ENCODE assay signal across 18 cellular contexts in genomic region chr17:41421116-41421515, GRCh38. TPM values are rescaled to one million over a fixed set of nuclear protein-coding genes. Genes with fewer than 3 reads are reported as not detected.
DNase-seq lines count a peak whose midpoint lies in the region; ATAC-seq and TF ChIP-seq lines count a peak whose summit lies in the region.
"Had no signal": no experiment of that assay in that cellular context is flagged by ENCODE, and none has a peak within 500 bp of the region (broad histone marks: within the 10 kb centered on the region; RNA-seq: fewer than 3 reads in every experiment).

No MANE protein-coding gene starts in this region.

- peak overlapping the region; percentile 76 for H2AK5ac ChIP-seq in IMR-90 (ENCODE audit: low read depth, low read length)

- peak overlapping the region; percentile 48 for H2BK5ac ChIP-seq in IMR-90 (ENCODE audit: low read depth, low read length, poor library complexity, severe bottlenecking)

- DNase-seq in IMR-90 = peak; percentile 77
- DNase-seq in T47D (ENCODE audit: low read depth in 1 of 2, low spot score in 1 of 2) = peak; percentile 51 to 90
- peak; percentile 85 for DNase-seq in iris pigment epithelial cell (ENCODE audit: low read depth)
- DNase-seq in type B pancreatic cell (ENCODE audit: extremely low spot score, unreplicated experiment) = no peak
- DNase-seq in DMS79 treated with DMSO at 0.1 percent for 48 hours (lab: John Stamatoyannopoulos, UW) = no peak
- DNase-seq in T-helper 2 cell = no peak
- DNase-seq: activated CD4-positive, alpha-beta T cell treated with anti-CD3 and anti-CD28 coated beads for 1 hour; activated naive CD4-positive, alpha-beta T cell treated with anti-CD3 and anti-CD28 coated beads, Interleukin-2, amount 50 U/mL, for 16 hours; brain microvascular endothelial cell; CD4-positive, CD25-positive, alpha-beta regulatory T cell; gastrocnemius medialis; Karpas-422; NCI-H187; NCI-H524; OCI-M1 had no signal

- peak overlapping the region; percentile 55 for H2AFZ ChIP-seq in IMR-90 (replicated peaks; ENCODE audit: low read length, poor library complexity)

- H3K27ac Mint-ChIP-seq in type B pancreatic cell = peak overlapping the region; percentile 46
- H3K27ac Mint-ChIP-seq: stimulated activated naive CD8-positive, alpha-beta T cell treated with anti-CD3 and anti-CD28 coated beads, Interleukin-15, Interleukin-2, amounts not matched to agents 100 ng/mL and 50 ng/mL, for 24 hours had no signal

- H3K9me3 Mint-ChIP-seq in type B pancreatic cell = no peaks in the 10 kb centered on the region
- H3K9me3 Mint-ChIP-seq: stimulated activated naive CD8-positive, alpha-beta T cell treated with anti-CD3 and anti-CD28 coated beads, Interleukin-15, Interleukin-2, amounts not matched to agents 100 ng/mL and 50 ng/mL, for 24 hours had no signal

- no peak for TF ChIP-seq POLR2A in IMR-90 (IDR thresholded peaks at IDR 0.05; ENCODE audit: low read depth, low read length)

- H3K4me1 Mint-ChIP-seq in type B pancreatic cell (ENCODE audit: unreplicated experiment) = peaks cover 21% of the 10 kb centered on the region

- no peak overlapping the region for H2AK9ac ChIP-seq in IMR-90 (replicated peaks; ENCODE audit: low read depth, low read length, poor library complexity)

- H4K8ac ChIP-seq in IMR-90 (ENCODE audit: low read depth in 2 of 2, low read length in 2 of 2) = peak overlapping the region; percentile 9 to 71; a peak in 2 of 4 replicates

- dilution Hi-C loops in IMR-90 (cut with HindIII; ENCODE audit: low sequenced_read_pairs, unreplicated experiment) = no loop called here

- H3K36me3 Mint-ChIP-seq in type B pancreatic cell = peaks cover 5% of the 10 kb centered on the region
- H3K36me3 Mint-ChIP-seq: CD4-positive, CD25-positive, alpha-beta regulatory T cell had no signal

- H3K79me1 ChIP-seq in IMR-90 (ENCODE audit: low read depth in 1 of 2, low read length in 2 of 2) = no peaks in the 10 kb centered on the region

- H4K5ac ChIP-seq in IMR-90 (ENCODE audit: low read depth, low read length) = 0 out of 2 replicates have a peak overlapping the region, but pooled peaks have one; percentile 23

- H3K36me3 ChIP-seq in IMR-90 (ENCODE audit: control insufficient read depth, insufficient read depth, low read length) = no peaks in the 10 kb centered on the region
- H3K36me3 ChIP-seq: brain microvascular endothelial cell, gastrocnemius medialis had no signal

- intact Hi-C loops in IMR-90 (cut with micrococcal nuclease) = no loop called here

- H3K4me1 ChIP-seq in IMR-90 (ENCODE audit: control insufficient read depth, insufficient read depth, low read length) = peaks cover 26% of the 10 kb centered on the region

- POLR2A ChIA-PET in IMR-90 (lab: Charles Lee; ENCODE audit: unreplicated experiment) = no interaction called here

- ATAC-seq in IMR-90 (ENCODE audit: low read depth) = peak; percentile 76
- ATAC-seq in activated CD4-positive, CD25-positive, alpha-beta regulatory T cell treated with anti-CD3 and anti-CD28 coated beads, Interleukin-2, amount 50 U/mL, for 24 hours = no peak

- no peaks in the 10 kb centered on the region for H3K27me3 ChIP-seq in IMR-90 (ENCODE audit: control insufficient read depth, insufficient read depth, low read length)
- H3K27me3 ChIP-seq: brain microvascular endothelial cell, gastrocnemius medialis had no signal

- H2BK15ac ChIP-seq in IMR-90 (ENCODE audit: low read depth, low read length) = peak overlapping the region; percentile 78; the same call in 1 of the 3 replicates

- H3K9me3 ChIP-seq in IMR-90 (ENCODE audit: control insufficient read depth, insufficient read depth, low read length) = no peaks in the 10 kb centered on the region
- H3K9me3 ChIP-seq: gastrocnemius medialis had no signal

- in situ Hi-C loops in IMR-90 (cut with MboI; ENCODE audit: low sequenced_read_pairs) (no loop called here), T47D (cut with HindIII; ENCODE audit: low pct_unique_long_range_greater_than_20kb, low sequenced_read_pairs) (no loop called here)

- peak overlapping the region; percentile 93 for H2BK20ac ChIP-seq in IMR-90 (ENCODE audit: low read depth, low read length)

- H4K20me1 ChIP-seq in IMR-90 (ENCODE audit: insufficient read depth, low read length) = no peaks in the 10 kb centered on the region

- H3K4me3 ChIP-seq in IMR-90 (ENCODE audit: insufficient read depth, low read depth, low read length) = no peak overlapping the region
- H3K4me3 ChIP-seq: gastrocnemius medialis had no signal

- no peak overlapping the region for H3K4me2 ChIP-seq in IMR-90 (ENCODE audit: low read depth, low read length)

- TF ChIP-seq CTCF in IMR-90 (conservative IDR thresholded peaks at IDR 0.05; ENCODE audit: low read depth, low read length) = no peak
- TF ChIP-seq CTCF in type B pancreatic cell (conservative IDR thresholded peaks at IDR 0.05) = no peak

- no peak overlapping the region for H3K27ac ChIP-seq in IMR-90 (ENCODE audit: insufficient read depth, low read length)
- H3K27ac ChIP-seq: brain microvascular endothelial cell, gastrocnemius medialis had no signal

- peak overlapping the region; percentile 63; the same call in 1 of the 2 replicates for H4K91ac ChIP-seq in IMR-90 (ENCODE audit: insufficient read depth, low read depth, low read length)

- H3K9me1 ChIP-seq in IMR-90 (ENCODE audit: insufficient read depth, low read length) = peaks cover 24% of the 10 kb centered on the region

- peak overlapping the region; percentile 77 for H3K4ac ChIP-seq in IMR-90 (ENCODE audit: low read depth, low read length)

- no peak overlapping the region for H3K4me3 Mint-ChIP-seq in type B pancreatic cell
- H3K4me3 Mint-ChIP-seq: CD4-positive, CD25-positive, alpha-beta regulatory T cell; stimulated activated naive CD8-positive, alpha-beta T cell treated with anti-CD3 and anti-CD28 coated beads, Interleukin-15, Interleukin-2, amounts not matched to agents 100 ng/mL and 50 ng/mL, for 24 hours had no signal

- WGBS in IMR-90 (ENCODE audit: extremely low coverage in 2 of 2, insufficient read length in 1 of 2), 2 experiments = 61% methylated on average over 5 of the region's 9 CpGs; no CpG with 5 or more reads in 1 of the 2 experiments

- BruUV-seq in IMR-90 (replicated peaks; lab: Mats Ljungman, UMichigan) = no TSS peak

- no peak for TF ChIP-seq RAD21 in IMR-90 (IDR thresholded peaks at IDR 0.05; ENCODE audit: low read length)

- no peak overlapping the region for H3K56ac ChIP-seq in IMR-90 (ENCODE audit: extremely low read depth, insufficient read depth, low read length)

- peak overlapping the region; percentile 79 for H2BK120ac ChIP-seq in IMR-90 (ENCODE audit: low read depth, low read length)

- H3K9ac ChIP-seq in IMR-90 (ENCODE audit: low read depth, low read length) = no peak overlapping the region

- CTCF ChIA-PET in IMR-90 (lab: Yijun Ruan, JAX) = no interaction called here

- H3K23ac ChIP-seq in IMR-90 (ENCODE audit: low read depth, low read length) = peak overlapping the region; percentile 68; the same call in 1 of the 2 replicates

- peak overlapping the region; percentile 30; the same call in 1 of the 2 replicates for H3K18ac ChIP-seq in IMR-90 (ENCODE audit: low read depth, low read length)

- no peaks in the 10 kb centered on the region for H3K27me3 Mint-ChIP-seq in type B pancreatic cell
- H3K27me3 Mint-ChIP-seq: stimulated activated naive CD8-positive, alpha-beta T cell treated with anti-CD3 and anti-CD28 coated beads, Interleukin-15, Interleukin-2, amounts not matched to agents 100 ng/mL and 50 ng/mL, for 24 hours had no signal

- peak overlapping the region; percentile 78; the same call in 1 of the 2 replicates for H3K14ac ChIP-seq in IMR-90 (replicated peaks; ENCODE audit: low read depth, low read length)

TF ChIP-seq in IMR-90, 13 proteins besides CTCF, POLR2A, EP300 and RAD21 (continues in another document):
- TF ChIP-seq RCOR1 (IDR thresholded peaks at IDR 0.05; ENCODE audit: insufficient replicate concordance, low read length) = no peak
- TF ChIP-seq ELK1 (IDR thresholded peaks at IDR 0.05; ENCODE audit: borderline replicate concordance, low read depth, low read length) = no peak
- no peak for TF ChIP-seq MXI1 (IDR thresholded peaks at IDR 0.05; ENCODE audit: borderline replicate concordance, low read depth, low read length)

RNA-seq across cellular contexts. Expression of gene KRT37, which starts 3.3 kb away (rescaled TPM):
- total RNA-seq in IMR-90 (2012; rRNA removed) = not detected in 2 replicates
- polyA plus RNA-seq in IMR-90 (2012; rRNA removed) = not detected in 2 replicates
- not detected in 2 replicates for polyA plus RNA-seq in IMR-90 (2012; cell fraction: cytosol; rRNA removed)
- not detected in 2 replicates for polyA plus RNA-seq in IMR-90 (2012; cell fraction: nucleus; rRNA removed; ENCODE audit: low replicate concordance)
- not detected in 2 replicates for total RNA-seq in type B pancreatic cell (ENCODE audit: low replicate concordance)
- total RNA-seq: CD4-positive, CD25-positive, alpha-beta regulatory T cell; gastrocnemius medialis; osteoblast had no signal
- polyA plus RNA-seq: CD4-positive, CD25-positive, alpha-beta regulatory T cell had no signal

RNA-seq across cellular contexts. Expression of gene KRT38, which starts 19.7 kb away (rescaled TPM):
- total RNA-seq in IMR-90 (2012; rRNA removed) = not detected in 2 replicates
- 0.04 and 0.09 TPM in 2 replicates for polyA plus RNA-seq in IMR-90 (2012; rRNA removed)
- 0.04 and 0.09 TPM in 2 replicates for polyA plus RNA-seq in IMR-90 (2012; cell fraction: cytosol; rRNA removed)
- polyA plus RNA-seq in IMR-90 (2012; cell fraction: nucleus; rRNA removed; ENCODE audit: low replicate concordance) = 0.02 and 0.03 TPM in 2 replicates
- total RNA-seq in type B pancreatic cell (ENCODE audit: low replicate concordance) = not detected in 2 replicates
- total RNA-seq: CD4-positive, CD25-positive, alpha-beta regulatory T cell; gastrocnemius medialis had no signal
- polyA plus RNA-seq: CD4-positive, CD25-positive, alpha-beta regulatory T cell had no signal

RNA-seq across cellular contexts. Expression of gene KRT31, which starts 23.7 kb away (rescaled TPM):
- total RNA-seq in IMR-90 (2012; rRNA removed) (not detected in 2 replicates), type B pancreatic cell (ENCODE audit: low replicate concordance) (0.79 TPM in 1 of 2 replicates, not detected in the other)
- polyA plus RNA-seq in IMR-90 (2012; rRNA removed) = 0.05 TPM in 1 of 2 replicates, not detected in the other
- not detected in 2 replicates for polyA plus RNA-seq in IMR-90 (2012; cell fraction: cytosol; rRNA removed)
- polyA plus RNA-seq in IMR-90 (2012; cell fraction: nucleus; rRNA removed; ENCODE audit: low replicate concordance) = 0.07 and 0.08 TPM in 2 replicates
- total RNA-seq: CD4-positive, CD25-positive, alpha-beta regulatory T cell; osteoblast had no signal
- polyA plus RNA-seq: CD4-positive, CD25-positive, alpha-beta regulatory T cell had no signal

RNA-seq across cellular contexts. Expression of gene KRT34, which starts 39.0 kb away (rescaled TPM):
- 3.6 and 3.9 TPM in 2 replicates for total RNA-seq in IMR-90 (2012; rRNA removed)
- 3.4 and 4.2 TPM in 2 replicates for polyA plus RNA-seq in IMR-90 (2012; rRNA removed)
- 1.6 and 2.5 TPM in 2 replicates for polyA plus RNA-seq in IMR-90 (2012; cell fraction: cytosol; rRNA removed)
- polyA plus RNA-seq in IMR-90 (2012; cell fraction: nucleus; rRNA removed; ENCODE audit: low replicate concordance) = 1.4 and 3.1 TPM in 2 replicates
- not detected in 2 replicates for total RNA-seq in type B pancreatic cell (ENCODE audit: low replicate concordance)
- total RNA-seq: CD4-positive, CD25-positive, alpha-beta regulatory T cell; gastrocnemius medialis had no signal
- polyA plus RNA-seq: CD4-positive, CD25-positive, alpha-beta regulatory T cell had no signal

RNA-seq across cellular contexts. Expression of gene KRT32, which starts 46.1 kb away (rescaled TPM):
- not detected in 2 replicates for total RNA-seq in IMR-90 (2012; rRNA removed)
- 0.06 and 0.09 TPM in 2 replicates for polyA plus RNA-seq in IMR-90 (2012; rRNA removed)
- polyA plus RNA-seq in IMR-90 (2012; cell fraction: cytosol; rRNA removed) = 0.07 TPM in 1 of 2 replicates, not detected in the other
- polyA plus RNA-seq in IMR-90 (2012; cell fraction: nucleus; rRNA removed; ENCODE audit: low replicate concordance) = 0.07 and 0.14 TPM in 2 replicates
- total RNA-seq in type B pancreatic cell (ENCODE audit: low replicate concordance) = 0.17 and 0.83 TPM in 2 replicates
- total RNA-seq: CD4-positive, CD25-positive, alpha-beta regulatory T cell; osteoblast had no signal
- polyA plus RNA-seq: CD4-positive, CD25-positive, alpha-beta regulatory T cell had no signal

Comparison
In these comparisons a context has a peak if more than half of its experiments do, and no peak if none do; other contexts are left out.
1. DNase-seq: peak in IMR-90 (single experiment), T47D (2 of 2) and iris pigment epithelial cell (single experiment); none in type B pancreatic cell (single experiment), DMS79 treated with DMSO at 0.1 percent for 48 hours (single experiment) and T-helper 2 cell (0 of 5).